ENCODE assay signal across 10 cellular contexts in genomic region chr19:37303591-37304171, GRCh38.
DNase-seq lines count a peak whose midpoint lies in the region; ATAC-seq and TF ChIP-seq lines count a peak whose summit lies in the region.
"Had no signal": no experiment of that assay in that cellular context is flagged by ENCODE, and none has a peak within 500 bp of the region (broad histone marks: within the 10 kb centered on the region; RNA-seq: fewer than 3 reads in every experiment).

No MANE protein-coding gene starts in this region.

- H3K9me2 ChIP-seq in GM23338 (ENCODE audit: insufficient read depth) = no peaks in the 10 kb centered on the region

- H3K36me3 ChIP-seq in upper lobe of right lung = no peaks in the 10 kb centered on the region
- H3K36me3 ChIP-seq in GM23338 (ENCODE audit: insufficient read depth) = no peaks in the 10 kb centered on the region

- H4K20me1 ChIP-seq in GM23338 (replicated peaks; ENCODE audit: insufficient read depth) = no peaks in the 10 kb centered on the region

- intact Hi-C loops in upper lobe of right lung (cut with DNase I) = no loop called here

- no peak for TF ChIP-seq CTCF in fibroblast of pulmonary artery (IDR thresholded peaks at IDR 0.05; ENCODE audit: low read length, missing control alignments)
- no peak for TF ChIP-seq CTCF in nephron (IDR thresholded peaks at IDR 0.05; ENCODE audit: unreplicated experiment in 3 of 3)
- no peak for TF ChIP-seq CTCF in upper lobe of right lung (IDR thresholded peaks at IDR 0.05)
- TF ChIP-seq CTCF in GM23338 (conservative IDR thresholded peaks at IDR 0.05; ENCODE audit: low read depth in 2 of 2) = no peak

- DNase-seq in activated CD8-positive, alpha-beta memory T cell treated with anti-CD3 and anti-CD28 coated beads for 24 hours = peak; percentile 24
- DNase-seq in activated CD8-positive, alpha-beta memory T cell treated with anti-CD3 and anti-CD28 coated beads, Interleukin-2, amount 50 U/mL, for 4 hours = no peak
- DNase-seq in fibroblast of pulmonary artery (ENCODE audit: low read depth) (no peak), upper lobe of right lung (no peak), GM23338 (ENCODE audit: low spot score) (no peak), NCI-H146 treated with DMSO at 0.1 percent for 48 hours (lab: John Stamatoyannopoulos, UW; ENCODE audit: unreplicated experiment) (no peak)
- DNase-seq: activated naive CD4-positive, alpha-beta T cell treated with Interleukin-2 at 50 U/mL for 16 hours; NCI-H2107 had no signal

- H3K4me1 Mint-ChIP-seq in nephron = no peaks in the 10 kb centered on the region
- no peaks in the 10 kb centered on the region for H3K4me1 Mint-ChIP-seq in GM23338

- H3K4me3 ChIP-seq in fibroblast of pulmonary artery (replicated peaks; ENCODE audit: low read depth, low read length) (peak overlapping the region; percentile 38), upper lobe of right lung (peak overlapping the region; percentile 51), GM23338 (no peak overlapping the region)

- H3K4me1 ChIP-seq in upper lobe of right lung (no peaks in the 10 kb centered on the region), GM23338 (ENCODE audit: insufficient read depth) (no peaks in the 10 kb centered on the region)

- ATAC-seq in upper lobe of right lung = no peak
- ATAC-seq in GM23338 = no peak
- no peak for ATAC-seq in GM21723 (IDR thresholded peaks at IDR 0.05; ENCODE audit: unreplicated experiment)

- H3K4me2 ChIP-seq in GM23338 = no peak overlapping the region

- no peaks in the 10 kb centered on the region for H3F3A ChIP-seq in GM23338 (replicated peaks; ENCODE audit: low read depth)

- H3K27me3 ChIP-seq in upper lobe of right lung (no peaks in the 10 kb centered on the region), GM23338 (ENCODE audit: insufficient read depth) (no peaks in the 10 kb centered on the region)

- H2AFZ ChIP-seq in GM23338 = no peak overlapping the region

- H3K27me3 Mint-ChIP-seq in nephron (ENCODE audit: low read depth) = peaks cover 5% of the 10 kb centered on the region
- H3K27me3 Mint-ChIP-seq in GM23338 (ENCODE audit: insufficient read depth, low read depth, poor library complexity) = peaks cover 4% of the 10 kb centered on the region

- H3K27ac ChIP-seq in upper lobe of right lung = no peak overlapping the region
- H3K27ac ChIP-seq in GM23338 (ENCODE audit: low read depth) = no peak overlapping the region

- no peaks in the 10 kb centered on the region for H3K9me3 ChIP-seq in upper lobe of right lung

- H3K27ac Mint-ChIP-seq in nephron = no peak overlapping the region
- H3K27ac Mint-ChIP-seq in GM23338 = no peak overlapping the region

- H3K36me3 Mint-ChIP-seq in nephron (ENCODE audit: low read depth) (peaks cover 5% of the 10 kb centered on the region), GM23338 (ENCODE audit: low read depth) (peaks cover 20% of the 10 kb centered on the region)

- peak overlapping the region; percentile 53 to 70 (median 69) for H3K4me3 Mint-ChIP-seq in nephron
- no peak overlapping the region for H3K4me3 Mint-ChIP-seq in GM23338

- no peaks in the 10 kb centered on the region for H3K79me2 ChIP-seq in GM23338 (replicated peaks; ENCODE audit: insufficient read depth)

- H3K9me3 Mint-ChIP-seq in nephron (peaks cover 26% of the 10 kb centered on the region), GM23338 (peaks cover 46% of the 10 kb centered on the region)

TF ChIP-seq in GM23338, 12 proteins besides CTCF, POLR2A, EP300 and RAD21 (continues in another document):
- TF ChIP-seq EZH2 (IDR thresholded peaks at IDR 0.05; ENCODE audit: low read depth, unreplicated experiment) (no peak), JUNB (IDR thresholded peaks at IDR 0.05; ENCODE audit: unreplicated experiment) (no peak), STAT1 (IDR thresholded peaks at IDR 0.05; ENCODE audit: unreplicated experiment) (no peak), POLR2AphosphoS5 (IDR thresholded peaks at IDR 0.05; ENCODE audit: low read depth) (no peak), EZH2phosphoT487 (IDR thresholded peaks at IDR 0.05; ENCODE audit: unreplicated experiment) (no peak), ZNF114 (CRISPR knock-in tag; IDR thresholded peaks at IDR 0.05) (no peak), ETS1 (IDR thresholded peaks at IDR 0.05) (no peak), ZNF331 (CRISPR knock-in tag; IDR thresholded peaks at IDR 0.05; ENCODE audit: low read depth) (no peak)
- TF ChIP-seq, protein P1, sequence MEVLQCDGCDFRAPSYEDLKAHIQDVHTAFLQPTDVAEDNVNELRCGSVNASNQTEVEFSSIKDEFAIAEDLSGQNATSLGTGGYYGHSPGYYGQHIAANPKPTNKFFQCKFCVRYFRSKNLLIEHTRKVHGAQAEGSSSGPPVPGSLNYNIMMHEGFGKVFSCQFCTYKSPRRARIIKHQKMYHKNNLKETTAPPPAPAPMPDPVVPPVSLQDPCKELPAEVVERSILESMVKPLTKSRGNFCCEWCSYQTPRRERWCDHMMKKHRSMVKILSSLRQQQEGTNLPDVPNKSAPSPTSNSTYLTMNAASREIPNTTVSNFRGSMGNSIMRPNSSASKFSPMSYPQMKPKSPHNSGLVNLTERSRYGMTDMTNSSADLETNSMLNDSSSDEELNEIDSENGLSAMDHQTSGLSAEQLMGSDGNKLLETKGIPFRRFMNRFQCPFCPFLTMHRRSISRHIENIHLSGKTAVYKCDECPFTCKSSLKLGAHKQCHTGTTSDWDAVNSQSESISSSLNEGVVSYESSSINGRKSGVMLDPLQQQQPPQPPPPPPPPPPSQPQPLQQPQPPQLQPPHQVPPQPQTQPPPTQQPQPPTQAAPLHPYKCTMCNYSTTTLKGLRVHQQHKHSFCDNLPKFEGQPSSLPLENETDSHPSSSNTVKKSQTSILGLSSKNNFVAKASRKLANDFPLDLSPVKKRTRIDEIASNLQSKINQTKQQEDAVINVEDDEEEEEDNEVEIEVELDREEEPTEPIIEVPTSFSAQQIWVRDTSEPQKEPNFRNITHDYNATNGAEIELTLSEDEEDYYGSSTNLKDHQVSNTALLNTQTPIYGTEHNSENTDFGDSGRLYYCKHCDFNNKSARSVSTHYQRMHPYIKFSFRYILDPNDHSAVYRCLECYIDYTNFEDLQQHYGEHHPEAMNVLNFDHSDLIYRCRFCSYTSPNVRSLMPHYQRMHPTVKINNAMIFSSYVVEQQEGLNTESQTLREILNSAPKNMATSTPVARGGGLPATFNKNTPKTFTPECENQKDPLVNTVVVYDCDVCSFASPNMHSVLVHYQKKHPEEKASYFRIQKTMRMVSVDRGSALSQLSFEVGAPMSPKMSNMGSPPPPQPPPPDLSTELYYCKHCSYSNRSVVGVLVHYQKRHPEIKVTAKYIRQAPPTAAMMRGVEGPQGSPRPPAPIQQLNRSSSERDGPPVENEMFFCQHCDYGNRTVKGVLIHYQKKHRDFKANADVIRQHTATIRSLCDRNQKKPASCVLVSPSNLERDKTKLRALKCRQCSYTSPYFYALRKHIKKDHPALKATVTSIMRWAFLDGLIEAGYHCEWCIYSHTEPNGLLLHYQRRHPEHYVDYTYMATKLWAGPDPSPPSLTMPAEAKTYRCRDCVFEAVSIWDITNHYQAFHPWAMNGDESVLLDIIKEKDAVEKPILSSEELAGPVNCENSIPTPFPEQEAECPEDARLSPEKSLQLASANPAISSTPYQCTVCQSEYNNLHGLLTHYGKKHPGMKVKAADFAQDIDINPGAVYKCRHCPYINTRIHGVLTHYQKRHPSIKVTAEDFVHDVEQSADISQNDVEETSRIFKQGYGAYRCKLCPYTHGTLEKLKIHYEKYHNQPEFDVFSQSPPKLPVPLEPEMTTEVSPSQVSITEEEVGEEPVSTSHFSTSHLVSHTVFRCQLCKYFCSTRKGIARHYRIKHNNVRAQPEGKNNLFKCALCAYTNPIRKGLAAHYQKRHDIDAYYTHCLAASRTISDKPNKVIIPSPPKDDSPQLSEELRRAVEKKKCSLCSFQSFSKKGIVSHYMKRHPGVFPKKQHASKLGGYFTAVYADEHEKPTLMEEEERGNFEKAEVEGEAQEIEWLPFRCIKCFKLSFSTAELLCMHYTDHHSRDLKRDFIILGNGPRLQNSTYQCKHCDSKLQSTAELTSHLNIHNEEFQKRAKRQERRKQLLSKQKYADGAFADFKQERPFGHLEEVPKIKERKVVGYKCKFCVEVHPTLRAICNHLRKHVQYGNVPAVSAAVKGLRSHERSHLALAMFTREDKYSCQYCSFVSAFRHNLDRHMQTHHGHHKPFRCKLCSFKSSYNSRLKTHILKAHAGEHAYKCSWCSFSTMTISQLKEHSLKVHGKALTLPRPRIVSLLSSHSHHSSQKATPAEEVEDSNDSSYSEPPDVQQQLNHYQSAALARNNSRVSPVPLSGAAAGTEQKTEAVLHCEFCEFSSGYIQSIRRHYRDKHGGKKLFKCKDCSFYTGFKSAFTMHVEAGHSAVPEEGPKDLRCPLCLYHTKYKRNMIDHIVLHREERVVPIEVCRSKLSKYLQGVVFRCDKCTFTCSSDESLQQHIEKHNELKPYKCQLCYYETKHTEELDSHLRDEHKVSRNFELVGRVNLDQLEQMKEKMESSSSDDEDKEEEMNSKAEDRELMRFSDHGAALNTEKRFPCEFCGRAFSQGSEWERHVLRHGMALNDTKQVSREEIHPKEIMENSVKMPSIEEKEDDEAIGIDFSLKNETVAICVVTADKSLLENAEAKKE (CRISPR knock-in tag; IDR thresholded peaks at IDR 0.05) = no peak
